ENCODE assay signal across 8 cellular contexts in the genomic region with DNA sequence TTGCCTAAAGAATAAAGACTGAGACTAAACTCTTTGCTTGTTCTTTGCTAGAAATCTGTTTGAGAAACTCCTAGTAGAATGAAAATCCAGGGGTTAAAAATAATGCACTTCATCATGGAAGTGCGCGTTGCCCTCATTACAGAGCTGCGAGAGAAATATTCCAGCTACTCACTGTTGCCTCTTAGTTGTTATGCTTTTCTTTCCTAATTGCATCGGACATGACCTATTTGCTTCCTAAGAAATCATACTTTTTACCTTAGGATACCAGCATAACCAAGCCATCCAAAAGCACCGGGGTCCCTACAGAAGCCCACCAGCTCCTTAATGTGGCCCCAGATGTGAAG. TPM values are rescaled to one million over a fixed set of nuclear protein-coding genes. Genes with fewer than 3 reads are reported as not detected.
DNase-seq lines count a peak whose midpoint lies in the region; ATAC-seq, FAIRE-seq and TF ChIP-seq lines count a peak whose summit lies in the region.

No MANE protein-coding gene starts in this region.

- no peaks in the 10 kb centered on the region; the same call in 2 of the 3 replicates for H3K4me1 ChIP-seq in A549
- peaks cover 0 to 3% of the 10 kb centered on the region in 2 donors for H3K4me1 ChIP-seq in breast epithelium
- peaks cover 8% of the 10 kb centered on the region for H3K4me1 ChIP-seq in mesodermal cell (ENCODE audit: control insufficient read depth, insufficient read depth, low read length, poor library complexity, severe bottlenecking)

- DNase-seq in A549 (ENCODE audit: low read depth in 1 of 2, low spot score in 1 of 2), result no peak
- no peak for DNase-seq in breast epithelium (ENCODE audit: low spot score in 2 of 2)
- no peak for DNase-seq in NAMALWA (ENCODE audit: low spot score)
- no peak for DNase-seq in NCI-H1436 treated with DMSO at 0.1 percent for 48 hours (lab: John Stamatoyannopoulos, UW)
- DNase-seq in anterior cingulate cortex (lab: John Stamatoyannopoulos, UW), result no peak
- no peak for DNase-seq in MG63

- no peaks in the 10 kb centered on the region for H3K36me3 ChIP-seq in breast epithelium
- H3K36me3 ChIP-seq in mesodermal cell (ENCODE audit: control insufficient read depth, insufficient read depth, low read length), result no peaks in the 10 kb centered on the region
- H3K36me3 ChIP-seq in MG63, result no peaks in the 10 kb centered on the region

- peak overlapping the region; percentile 54 for H3K4me3 ChIP-seq in A549
- peak overlapping the region; percentile 48 to 65 (median 55) for H3K4me3 ChIP-seq in breast epithelium
- peak overlapping the region; percentile 41 for H3K4me3 ChIP-seq in mesodermal cell (ENCODE audit: extremely low read depth, insufficient read depth, low read length, poor library complexity, severe bottlenecking)
- no peak overlapping the region for H3K4me3 ChIP-seq in MG63

- H3K4me2 ChIP-seq in A549, result peak overlapping the region; percentile 77

- H3K27me3 ChIP-seq in breast epithelium (peaks cover 0 to 13% of the 10 kb centered on the region in 2 donors), MG63 (peaks cover 30% of the 10 kb centered on the region)

- no peak for TF ChIP-seq EP300 in A549 (IDR thresholded peaks at IDR 0.05)

- CTCF ChIA-PET in A549 (lab: Yijun Ruan, JAX), result interaction anchor here (0.7 to 2.1 kb wide), 11 partner anchors 10 to 665 kb away, joined by 3 to 13 read pairs (median 4); no protein-coding TSS in a partner anchor

- FAIRE-seq in A549 (lab: Jason Lieb, UNC), result no peak

- H3K9me3 ChIP-seq in A549, result no peaks in the 10 kb centered on the region
- H3K9me3 ChIP-seq in breast epithelium, result no peaks in the 10 kb centered on the region
- no peaks in the 10 kb centered on the region for H3K9me3 ChIP-seq in mesodermal cell (ENCODE audit: control insufficient read depth, low read length)
- H3K9me3 ChIP-seq in MG63, result no peaks in the 10 kb centered on the region

- intact Hi-C loops in breast epithelium (cut with DNase I; ENCODE audit: low total_unique reads), result no loop called here

- TF ChIP-seq POLR2A in A549 (IDR thresholded peaks at IDR 0.05; ENCODE audit: low read length) (no peak), breast epithelium (IDR thresholded peaks at IDR 0.05) (no peak)

- POLR2A ChIA-PET in A549 (lab: Yijun Ruan, JAX), result interaction anchor here (1.2 kb wide), 1 partner anchor 373 kb away, joined by 3 read pairs; no protein-coding TSS in a partner anchor

- no peak for TF ChIP-seq RAD21 in A549 (conservative IDR thresholded peaks at IDR 0.05 in 1 of 2, IDR thresholded peaks at IDR 0.05 in 1 of 2)

- no peak for TF ChIP-seq CTCF in A549 (IDR thresholded peaks at IDR 0.05)
- no peak for TF ChIP-seq CTCF in breast epithelium (IDR thresholded peaks at IDR 0.05)

- ATAC-seq in A549 (peak; percentile 18 to 36; a peak in 5 of 6 replicates), HG02870 (IDR thresholded peaks at IDR 0.05; ENCODE audit: unreplicated experiment) (peak; percentile 17)

- 0% methylated on average over 5 of the region's 5 CpGs for WGBS in A549 (ENCODE audit: missing lambda C conversion rate)
- 0% methylated on average over 4 of the region's 5 CpGs for WGBS in mesodermal cell (ENCODE audit: insufficient coverage in 2 of 2), 2 experiments

- peak overlapping the region; percentile 80 to 90 for H3K27ac ChIP-seq in A549
- peak overlapping the region; percentile 45 to 49 for H3K27ac ChIP-seq in breast epithelium
- H3K27ac ChIP-seq in mesodermal cell (ENCODE audit: low read depth, low read length, severe bottlenecking), result peak overlapping the region; percentile 3

TF ChIP-seq in A549, 52 proteins besides CTCF, POLR2A, EP300 and RAD21:
- no peak for TF ChIP-seq FOSB (CRISPR knock-in tag; IDR thresholded peaks at IDR 0.05)
- 0 out of 2 replicates have a peak, but pooled peaks have one; percentile 0 for TF ChIP-seq GATA3 (IDR thresholded peaks at IDR 0.05; ENCODE audit: borderline replicate concordance)
- 0 out of 5 replicates have a peak, but pooled peaks of 1 of the 2 experiments have one; percentile 38 for TF ChIP-seq JUN (IDR thresholded peaks at IDR 0.05)
- no peak for TF ChIP-seq HMGXB4 (CRISPR knock-in tag; IDR thresholded peaks at IDR 0.05; ENCODE audit: borderline replicate concordance)

RNA-seq across cellular contexts. Expression of gene THSD7A, which starts 0.6 kb away (rescaled TPM):
- polyA plus RNA-seq in A549 (2011; rRNA removed) (11.8 and 12.9 TPM in 2 replicates), A549 (2017; fragmentation: RNase III; extraction: RNeasy Plus Mini Kit Qiagen cat#74134 plus additional on column Dnase treatment) (4.2 to 5.7 TPM (median 5.4 TPM) in 3 replicates)
- polyA plus RNA-seq in A549 (2012; cell fraction: cytosol; rRNA removed), result 1.1 and 1.4 TPM in 2 replicates
- 1.6 and 3.0 TPM in 2 replicates for polyA plus RNA-seq in A549 (2012; cell fraction: nucleus; rRNA removed)
- polyA minus RNA-seq in A549 (2011; rRNA and poly(A)+ RNA removed), result 30.6 and 40.2 TPM in 2 replicates
- total RNA-seq in breast epithelium, result 1 to 10 TPM; 4.0 to 6.9 (median 4.4) TPM
- 4.0 TPM for polyA plus RNA-seq in mesodermal cell (2013, experiment 1 of 2)
- 3.0 TPM for polyA plus RNA-seq in mesodermal cell (2013, experiment 2 of 2)
- not detected in 2 replicates for total RNA-seq in MG63 (2014; rRNA removed; shearing (Covaris generic); ENCODE audit: low replicate concordance)

Comparison
In these comparisons a context has a peak if more than half of its experiments do, and no peak if none do; other contexts are left out.
1. H3K27ac ChIP-seq: peak in every context shown above with its lines; median percentile 85 in A549; 47 in breast epithelium; 3 in mesodermal cell.